14 cellular contexts compared by ENCODE assay signal in the genomic region with DNA sequence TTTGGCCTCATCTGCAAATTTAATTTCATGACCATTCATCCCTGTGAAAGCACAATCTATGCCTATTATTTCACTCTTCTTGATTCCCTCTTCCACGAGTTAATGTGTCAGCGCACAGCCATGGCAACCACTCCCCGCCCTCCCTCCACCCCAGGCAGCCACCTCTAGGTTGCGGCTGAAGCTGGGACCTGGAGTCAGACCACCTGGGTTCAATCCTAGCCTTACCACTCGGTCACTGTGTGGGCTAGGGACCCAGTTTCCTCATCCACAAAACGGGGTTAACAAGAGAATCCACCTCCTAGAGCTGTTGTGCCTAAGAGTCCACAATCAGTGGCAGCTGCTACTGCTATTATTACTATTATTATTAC. TPM values are rescaled to one million over a fixed set of nuclear protein-coding genes. Genes with fewer than 3 reads are reported as not detected.
"Had no signal": no experiment of that assay in that cellular context is flagged by ENCODE, and none has a peak within 500 bp of the region (broad histone marks: within the 10 kb centered on the region; RNA-seq: fewer than 3 reads in every experiment).

No MANE protein-coding gene starts in this region.

- H3K4me3 ChIP-seq: esophagus squamous epithelium, gastroesophageal sphincter, mucosa of descending colon, pancreas had no signal

- DNase-seq: esophagus squamous epithelium; foreskin fibroblast; kidney glomerular epithelial cell; mammary epithelial cell; mucosa of descending colon; naive thymus-derived CD8-positive, alpha-beta T cell; pancreas; small intestine; stimulated activated CD4-positive, alpha-beta T cell treated with anti-CD3 and anti-CD28 coated beads, Interleukin-12 subunit alpha, Interleukin-12 subunit beta, amount 100 ng/mL, for 4 hours; stimulated activated naive CD4-positive, alpha-beta T cell had no signal

- H3K9me3 Mint-ChIP-seq: central memory CD8-positive, alpha-beta T cell; dendritic cell treated with granulocyte-macrophage colony-stimulating factor and Interleukin-4, amounts not matched to agents 40 ng/mL and 50 ng/mL, for 4 days; naive thymus-derived CD8-positive, alpha-beta T cell had no signal

- H3K9me3 ChIP-seq: esophagus squamous epithelium, gastroesophageal sphincter, mucosa of descending colon, pancreas had no signal

- H3K4me1 ChIP-seq: esophagus squamous epithelium, gastroesophageal sphincter, pancreas had no signal

- H3K27ac ChIP-seq: esophagus squamous epithelium, gastroesophageal sphincter, pancreas had no signal

- H3K4me3 Mint-ChIP-seq: central memory CD8-positive, alpha-beta T cell; dendritic cell treated with granulocyte-macrophage colony-stimulating factor and Interleukin-4, amounts not matched to agents 40 ng/mL and 50 ng/mL, for 4 days; naive thymus-derived CD8-positive, alpha-beta T cell had no signal

- H3K36me3 Mint-ChIP-seq: naive thymus-derived CD8-positive, alpha-beta T cell had no signal

- H3K27ac Mint-ChIP-seq: dendritic cell treated with granulocyte-macrophage colony-stimulating factor and Interleukin-4, amounts not matched to agents 40 ng/mL and 50 ng/mL, for 4 days had no signal

- H3K36me3 ChIP-seq: esophagus squamous epithelium, gastroesophageal sphincter, pancreas had no signal

- H3K4me1 Mint-ChIP-seq: central memory CD8-positive, alpha-beta T cell; naive thymus-derived CD8-positive, alpha-beta T cell had no signal

RNA-seq across cellular contexts. Expression of a gene that starts 9.9 kb away (rescaled TPM):
- total RNA-seq: epithelial cell of proximal tubule; naive thymus-derived CD8-positive, alpha-beta T cell had no signal
